In genomic region chr16:88940196-88941050, GRCh38 we compare ENCODE assay signal across 1 cellular context.
A peak's percentile ranks its signal among the peaks of the same experiment; 100 is the strongest.
TF ChIP-seq lines count a peak whose summit lies in the region.

No MANE protein-coding gene starts in this region.

TF ChIP-seq in GM12878, 131 proteins besides CTCF, POLR2A, EP300 and RAD21 (continued from another document):
- TF ChIP-seq ASH2L (IDR thresholded peaks at IDR 0.05; ENCODE audit: borderline replicate concordance, low read depth): no peak
- TF ChIP-seq MEF2B (IDR thresholded peaks at IDR 0.05; ENCODE audit: partially characterized antibody, poor library complexity, severe bottlenecking): no peak
- peak; percentile 24 for TF ChIP-seq HDAC6 (IDR thresholded peaks at IDR 0.05; ENCODE audit: unreplicated experiment)
- no peak for TF ChIP-seq YY1 (IDR thresholded peaks at IDR 0.05; ENCODE audit: low read depth, low read length)
- no peak for TF ChIP-seq CBX3 (IDR thresholded peaks at IDR 0.05; ENCODE audit: borderline replicate concordance, low read depth)
- no peak for TF ChIP-seq CHD4 (IDR thresholded peaks at IDR 0.05)
- no peak for TF ChIP-seq FOS (IDR thresholded peaks at IDR 0.05; ENCODE audit: borderline replicate concordance, extremely low read depth, insufficient read length)
- no peak for TF ChIP-seq POU2F2 (IDR thresholded peaks at IDR 0.05; ENCODE audit: borderline replicate concordance, low read depth, low read length)
- no peak for TF ChIP-seq HDAC2 (IDR thresholded peaks at IDR 0.05)
- no peak for TF ChIP-seq NRF1 (conservative IDR thresholded peaks at IDR 0.05; ENCODE audit: low read depth, low read length)
- TF ChIP-seq, protein P1, sequence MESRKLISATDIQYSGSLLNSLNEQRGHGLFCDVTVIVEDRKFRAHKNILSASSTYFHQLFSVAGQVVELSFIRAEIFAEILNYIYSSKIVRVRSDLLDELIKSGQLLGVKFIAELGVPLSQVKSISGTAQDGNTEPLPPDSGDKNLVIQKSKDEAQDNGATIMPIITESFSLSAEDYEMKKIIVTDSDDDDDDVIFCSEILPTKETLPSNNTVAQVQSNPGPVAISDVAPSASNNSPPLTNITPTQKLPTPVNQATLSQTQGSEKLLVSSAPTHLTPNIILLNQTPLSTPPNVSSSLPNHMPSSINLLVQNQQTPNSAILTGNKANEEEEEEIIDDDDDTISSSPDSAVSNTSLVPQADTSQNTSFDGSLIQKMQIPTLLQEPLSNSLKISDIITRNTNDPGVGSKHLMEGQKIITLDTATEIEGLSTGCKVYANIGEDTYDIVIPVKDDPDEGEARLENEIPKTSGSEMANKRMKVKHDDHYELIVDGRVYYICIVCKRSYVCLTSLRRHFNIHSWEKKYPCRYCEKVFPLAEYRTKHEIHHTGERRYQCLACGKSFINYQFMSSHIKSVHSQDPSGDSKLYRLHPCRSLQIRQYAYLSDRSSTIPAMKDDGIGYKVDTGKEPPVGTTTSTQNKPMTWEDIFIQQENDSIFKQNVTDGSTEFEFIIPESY (IDR thresholded peaks at IDR 0.05): no peak
- TF ChIP-seq TCF7 (IDR thresholded peaks at IDR 0.05; ENCODE audit: borderline replicate concordance): no peak
- no peak for TF ChIP-seq NR2F1 (conservative IDR thresholded peaks at IDR 0.05)
- no peak for TF ChIP-seq ATF7 (IDR thresholded peaks at IDR 0.05; ENCODE audit: low read depth)
- TF ChIP-seq HCFC1 (IDR thresholded peaks at IDR 0.05; ENCODE audit: low read length): no peak
- no peak for TF ChIP-seq NFYA (IDR thresholded peaks at IDR 0.05; ENCODE audit: borderline replicate concordance, low read depth, low read length)
- no peak for TF ChIP-seq MYB (IDR thresholded peaks at IDR 0.05; ENCODE audit: borderline replicate concordance, low read depth, low read length)
- TF ChIP-seq BACH1 (IDR thresholded peaks at IDR 0.05; ENCODE audit: borderline replicate concordance): no peak
- TF ChIP-seq, protein P2, sequence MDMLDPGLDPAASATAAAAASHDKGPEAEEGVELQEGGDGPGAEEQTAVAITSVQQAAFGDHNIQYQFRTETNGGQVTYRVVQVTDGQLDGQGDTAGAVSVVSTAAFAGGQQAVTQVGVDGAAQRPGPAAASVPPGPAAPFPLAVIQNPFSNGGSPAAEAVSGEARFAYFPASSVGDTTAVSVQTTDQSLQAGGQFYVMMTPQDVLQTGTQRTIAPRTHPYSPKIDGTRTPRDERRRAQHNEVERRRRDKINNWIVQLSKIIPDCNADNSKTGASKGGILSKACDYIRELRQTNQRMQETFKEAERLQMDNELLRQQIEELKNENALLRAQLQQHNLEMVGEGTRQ (IDR thresholded peaks at IDR 0.05; ENCODE audit: borderline replicate concordance, low read depth, low read length): no peak
- TF ChIP-seq SP1 (IDR thresholded peaks at IDR 0.05; ENCODE audit: low read depth, low read length): no peak
- TF ChIP-seq SREBF1 (IDR thresholded peaks at IDR 0.05; ENCODE audit: low read length): no peak
- no peak for TF ChIP-seq SRF (IDR thresholded peaks at IDR 0.05; ENCODE audit: low read depth in 2 of 2, low read length in 2 of 2)
- no peak for TF ChIP-seq IRF4 (IDR thresholded peaks at IDR 0.05; ENCODE audit: low read depth, low read length)
- 0 out of 4 replicates have a peak, but pooled peaks of 1 of the 2 experiments have one; percentile 30 for TF ChIP-seq BHLHE40 (IDR thresholded peaks at IDR 0.05; ENCODE audit: borderline replicate concordance in 1 of 2, low read depth in 2 of 2, low read length in 1 of 2)
- TF ChIP-seq ZBED1 (IDR thresholded peaks at IDR 0.05; ENCODE audit: borderline replicate concordance): no peak
- TF ChIP-seq, protein P3, sequence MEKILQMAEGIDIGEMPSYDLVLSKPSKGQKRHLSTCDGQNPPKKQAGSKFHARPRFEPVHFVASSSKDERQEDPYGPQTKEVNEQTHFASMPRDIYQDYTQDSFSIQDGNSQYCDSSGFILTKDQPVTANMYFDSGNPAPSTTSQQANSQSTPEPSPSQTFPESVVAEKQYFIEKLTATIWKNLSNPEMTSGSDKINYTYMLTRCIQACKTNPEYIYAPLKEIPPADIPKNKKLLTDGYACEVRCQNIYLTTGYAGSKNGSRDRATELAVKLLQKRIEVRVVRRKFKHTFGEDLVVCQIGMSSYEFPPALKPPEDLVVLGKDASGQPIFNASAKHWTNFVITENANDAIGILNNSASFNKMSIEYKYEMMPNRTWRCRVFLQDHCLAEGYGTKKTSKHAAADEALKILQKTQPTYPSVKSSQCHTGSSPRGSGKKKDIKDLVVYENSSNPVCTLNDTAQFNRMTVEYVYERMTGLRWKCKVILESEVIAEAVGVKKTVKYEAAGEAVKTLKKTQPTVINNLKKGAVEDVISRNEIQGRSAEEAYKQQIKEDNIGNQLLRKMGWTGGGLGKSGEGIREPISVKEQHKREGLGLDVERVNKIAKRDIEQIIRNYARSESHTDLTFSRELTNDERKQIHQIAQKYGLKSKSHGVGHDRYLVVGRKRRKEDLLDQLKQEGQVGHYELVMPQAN (conservative IDR thresholded peaks at IDR 0.05): 0 out of 2 replicates have a peak, but pooled peaks have one; percentile 26
- TF ChIP-seq SUZ12 (IDR thresholded peaks at IDR 0.05; ENCODE audit: unreplicated experiment): no peak
- TF ChIP-seq GABPA (IDR thresholded peaks at IDR 0.05; ENCODE audit: low read depth): no peak
- TF ChIP-seq SMAD1 (IDR thresholded peaks at IDR 0.05; ENCODE audit: low read depth, partially characterized antibody): no peak
- peak; percentile 33; the same call in 1 of the 2 replicates for TF ChIP-seq GATAD2B (conservative IDR thresholded peaks at IDR 0.05; ENCODE audit: low read depth)
- TF ChIP-seq CREM (IDR thresholded peaks at IDR 0.05; ENCODE audit: low read depth): no peak
- TF ChIP-seq, protein P4, sequence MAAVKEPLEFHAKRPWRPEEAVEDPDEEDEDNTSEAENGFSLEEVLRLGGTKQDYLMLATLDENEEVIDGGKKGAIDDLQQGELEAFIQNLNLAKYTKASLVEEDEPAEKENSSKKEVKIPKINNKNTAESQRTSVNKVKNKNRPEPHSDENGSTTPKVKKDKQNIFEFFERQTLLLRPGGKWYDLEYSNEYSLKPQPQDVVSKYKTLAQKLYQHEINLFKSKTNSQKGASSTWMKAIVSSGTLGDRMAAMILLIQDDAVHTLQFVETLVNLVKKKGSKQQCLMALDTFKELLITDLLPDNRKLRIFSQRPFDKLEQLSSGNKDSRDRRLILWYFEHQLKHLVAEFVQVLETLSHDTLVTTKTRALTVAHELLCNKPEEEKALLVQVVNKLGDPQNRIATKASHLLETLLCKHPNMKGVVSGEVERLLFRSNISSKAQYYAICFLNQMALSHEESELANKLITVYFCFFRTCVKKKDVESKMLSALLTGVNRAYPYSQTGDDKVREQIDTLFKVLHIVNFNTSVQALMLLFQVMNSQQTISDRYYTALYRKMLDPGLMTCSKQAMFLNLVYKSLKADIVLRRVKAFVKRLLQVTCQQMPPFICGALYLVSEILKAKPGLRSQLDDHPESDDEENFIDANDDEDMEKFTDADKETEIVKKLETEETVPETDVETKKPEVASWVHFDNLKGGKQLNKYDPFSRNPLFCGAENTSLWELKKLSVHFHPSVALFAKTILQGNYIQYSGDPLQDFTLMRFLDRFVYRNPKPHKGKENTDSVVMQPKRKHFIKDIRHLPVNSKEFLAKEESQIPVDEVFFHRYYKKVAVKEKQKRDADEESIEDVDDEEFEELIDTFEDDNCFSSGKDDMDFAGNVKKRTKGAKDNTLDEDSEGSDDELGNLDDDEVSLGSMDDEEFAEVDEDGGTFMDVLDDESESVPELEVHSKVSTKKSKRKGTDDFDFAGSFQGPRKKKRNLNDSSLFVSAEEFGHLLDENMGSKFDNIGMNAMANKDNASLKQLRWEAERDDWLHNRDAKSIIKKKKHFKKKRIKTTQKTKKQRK (IDR thresholded peaks at IDR 0.05; ENCODE audit: low read depth, low read length): no peak
- TF ChIP-seq SMARCA5 (IDR thresholded peaks at IDR 0.05): no peak
- no peak for TF ChIP-seq POLR2AphosphoS5 (IDR thresholded peaks at IDR 0.05; ENCODE audit: low read length)
